ENCODE assay signal across 20 cellular contexts in genomic region chr13:112875627-112876026, GRCh38.
DNase-seq lines count a peak whose midpoint lies in the region; ATAC-seq and TF ChIP-seq lines count a peak whose summit lies in the region.
"Had no signal": no experiment of that assay in that cellular context is flagged by ENCODE, and none has a peak within 500 bp of the region (broad histone marks: within the 10 kb centered on the region; RNA-seq: fewer than 3 reads in every experiment).

No MANE protein-coding gene starts in this region.

- TF ChIP-seq CTCF in Caco-2 (IDR thresholded peaks at IDR 0.05; ENCODE audit: insufficient read depth in 1 of 2, low read depth in 1 of 2, low read length in 1 of 2, severe bottlenecking in 1 of 2, unreplicated experiment in 1 of 2): no peak
- no peak for TF ChIP-seq CTCF in endodermal cell (conservative IDR thresholded peaks at IDR 0.05)
- no peak for TF ChIP-seq CTCF in MCF 10A (IDR thresholded peaks at IDR 0.05; ENCODE audit: unreplicated experiment)

- H3K4me3 Mint-ChIP-seq in Caco-2 (ENCODE audit: unreplicated experiment): peak overlapping the region; percentile 17
- H3K4me3 Mint-ChIP-seq in endodermal cell: no peak overlapping the region
- no peak overlapping the region for H3K4me3 Mint-ChIP-seq in natural killer cell treated with Interleukin-12 subunit alpha and Interleukin-12 subunit beta and Interleukin-15 and Interleukin-18, amount 100 ng/mL, for 72 hours
- H3K4me3 Mint-ChIP-seq in MCF 10A (ENCODE audit: unreplicated experiment): no peak overlapping the region
- H3K4me3 Mint-ChIP-seq: CD4-positive, alpha-beta T cell had no signal

- no peak overlapping the region for H3K27ac ChIP-seq in endodermal cell (ENCODE audit: low read depth, low read length)
- H3K27ac ChIP-seq: GM23248, HL-60 had no signal

- POLR2A ChIA-PET in Caco-2 (lab: Charles Lee) (no interaction called here), MCF 10A (lab: Yijun Ruan, JAX) (no interaction called here)

- H3K4me1 Mint-ChIP-seq in Caco-2 (ENCODE audit: low read depth, unreplicated experiment) (peaks cover 15% of the 10 kb centered on the region), endodermal cell (no peaks in the 10 kb centered on the region), MCF 10A (ENCODE audit: insufficient read depth, unreplicated experiment) (peaks cover 10% of the 10 kb centered on the region)
- H3K4me1 Mint-ChIP-seq in natural killer cell treated with Interleukin-12 subunit alpha and Interleukin-12 subunit beta and Interleukin-15 and Interleukin-18, amount 100 ng/mL, for 72 hours (ENCODE audit: low read depth in 2 of 2): peaks cover 23 to 25% of the 10 kb centered on the region in 2 donors

- 92 to 99% methylated on average over 9 to 15 of the region's 15 CpGs for WGBS in endodermal cell (ENCODE audit: insufficient coverage in 1 of 2, insufficient read length in 1 of 2), 2 experiments

- peaks cover 70% of the 10 kb centered on the region for H3K36me3 Mint-ChIP-seq in Caco-2 (ENCODE audit: insufficient read depth, unreplicated experiment)
- H3K36me3 Mint-ChIP-seq in endodermal cell (ENCODE audit: low read depth): peaks cover 79% of the 10 kb centered on the region
- H3K36me3 Mint-ChIP-seq in natural killer cell treated with Interleukin-12 subunit alpha and Interleukin-12 subunit beta and Interleukin-15 and Interleukin-18, amount 100 ng/mL, for 72 hours: no peaks in the 10 kb centered on the region
- H3K36me3 Mint-ChIP-seq in MCF 10A (ENCODE audit: insufficient read depth, unreplicated experiment): peaks cover 5% of the 10 kb centered on the region

- peak overlapping the region; percentile 13 for H3K27ac Mint-ChIP-seq in Caco-2 (ENCODE audit: unreplicated experiment)
- H3K27ac Mint-ChIP-seq in endodermal cell: no peak overlapping the region
- H3K27ac Mint-ChIP-seq in natural killer cell treated with Interleukin-12 subunit alpha and Interleukin-12 subunit beta and Interleukin-15 and Interleukin-18, amount 100 ng/mL, for 72 hours: no peak overlapping the region
- no peak overlapping the region for H3K27ac Mint-ChIP-seq in MCF 10A (ENCODE audit: low read depth, unreplicated experiment)

- H3K4me1 ChIP-seq in Caco-2 (peaks cover 9% of the 10 kb centered on the region; the same call in 1 of the 2 replicates), endodermal cell (ENCODE audit: control insufficient read depth, insufficient read depth, low read length) (no peaks in the 10 kb centered on the region)

- no peak overlapping the region for H3K9ac ChIP-seq in endodermal cell (ENCODE audit: extremely low read depth, low read length, poor library complexity, severe bottlenecking)
- H3K9ac ChIP-seq: GM23248 had no signal

- intact Hi-C loops in Caco-2 (cut with micrococcal nuclease; ENCODE audit: unreplicated experiment): loop anchor here (10.0 kb wide), 2 partner anchors 161 to 191 kb away; no protein-coding TSS in a partner anchor
- intact Hi-C loops in MCF 10A (cut with micrococcal nuclease): loop anchor here (2.0 to 10.0 kb wide), 3 partner anchors 165 to 1401 kb away; partner anchors contain the start of gene ATP11A

- CTCF ChIA-PET in Caco-2 (lab: Charles Lee) (no interaction called here), MCF 10A (lab: Yijun Ruan, JAX) (interaction anchor here (0.7 kb wide), 2 partner anchors 11 to 87 kb away, joined by 3 read pairs; no protein-coding TSS in a partner anchor)

- peaks cover 4% of the 10 kb centered on the region for H3K36me3 ChIP-seq in Caco-2 (ENCODE audit: control insufficient read depth, insufficient read depth, low read length)
- peaks cover 82% of the 10 kb centered on the region for H3K36me3 ChIP-seq in endodermal cell (ENCODE audit: control insufficient read depth, insufficient read depth, low read length)

- H3K9me3 ChIP-seq in Caco-2: no peaks in the 10 kb centered on the region
- H3K9me3 ChIP-seq in endodermal cell (ENCODE audit: control insufficient read depth, low read length): peaks cover 33% of the 10 kb centered on the region
- H3K9me3 ChIP-seq: BE2C had no signal

- H3K4me3 ChIP-seq in Caco-2 (ENCODE audit: low read depth, low read length) (no peak overlapping the region), endodermal cell (ENCODE audit: low read length) (no peak overlapping the region)
- H3K4me3 ChIP-seq: GM23248 had no signal

- H3K27me3 ChIP-seq in Caco-2 (replicated peaks; ENCODE audit: control insufficient read depth, insufficient read depth, low read length) (no peaks in the 10 kb centered on the region), endodermal cell (ENCODE audit: control insufficient read depth, insufficient read depth, low read length, poor library complexity, severe bottlenecking) (no peaks in the 10 kb centered on the region)
- H3K27me3 ChIP-seq: BE2C had no signal

- ATAC-seq in natural killer cell treated with Interleukin-12 subunit alpha and Interleukin-12 subunit beta and Interleukin-15 and Interleukin-18, amount 100 ng/mL, for 72 hours: no peak
- ATAC-seq in GM18519 (IDR thresholded peaks at IDR 0.05; ENCODE audit: low FRiP score, unreplicated experiment) (no peak), GM21381 (IDR thresholded peaks at IDR 0.05; ENCODE audit: unreplicated experiment) (no peak)

- DNase-seq in activated CD4-positive, CD25-positive, alpha-beta regulatory T cell treated with anti-CD3 and anti-CD28 coated beads, Interleukin-2, amount 50 U/mL, for 72 hours: peak; percentile 23
- DNase-seq in activated CD4-positive, CD25-positive, alpha-beta regulatory T cell (lab: John Stamatoyannopoulos, UW): no peak
- DNase-seq in Caco-2: peak in 1 of 2 experiments; percentile 32
- DNase-seq in endodermal cell: peak; percentile 20
- peak; percentile 44 for DNase-seq in natural killer cell treated with Interleukin-12 subunit alpha and Interleukin-12 subunit beta and Interleukin-15 and Interleukin-18, amount 100 ng/mL, for 72 hours (ENCODE audit: low spot score)
- no peak for DNase-seq in MCF 10A (ENCODE audit: unreplicated experiment)
- DNase-seq: 8988T, BE2C, Calu3, DMS53, GM23248, MV-4-11, NCI-H1417 treated with DMSO at 0.1 percent for 48 hours, NCI-H2029, NCI-H748 treated with DMSO at 0.1 percent for 48 hours, OCI-M1 had no signal

- H3K27me3 Mint-ChIP-seq in Caco-2 (ENCODE audit: insufficient read depth, unreplicated experiment): no peaks in the 10 kb centered on the region
- no peaks in the 10 kb centered on the region for H3K27me3 Mint-ChIP-seq in endodermal cell (ENCODE audit: insufficient read depth)
- H3K27me3 Mint-ChIP-seq in natural killer cell treated with Interleukin-12 subunit alpha and Interleukin-12 subunit beta and Interleukin-15 and Interleukin-18, amount 100 ng/mL, for 72 hours: no peaks in the 10 kb centered on the region
- H3K27me3 Mint-ChIP-seq in MCF 10A (ENCODE audit: insufficient read depth, unreplicated experiment): no peaks in the 10 kb centered on the region
- H3K27me3 Mint-ChIP-seq: CD4-positive, alpha-beta T cell had no signal

- H3K9me3 Mint-ChIP-seq in Caco-2 (ENCODE audit: unreplicated experiment) (no peaks in the 10 kb centered on the region), endodermal cell (peaks cover 26% of the 10 kb centered on the region), MCF 10A (ENCODE audit: unreplicated experiment) (no peaks in the 10 kb centered on the region)
- no peaks in the 10 kb centered on the region for H3K9me3 Mint-ChIP-seq in natural killer cell treated with Interleukin-12 subunit alpha and Interleukin-12 subunit beta and Interleukin-15 and Interleukin-18, amount 100 ng/mL, for 72 hours

- BruUV-seq in Caco-2 (replicated peaks; lab: Mats Ljungman, UMichigan): no TSS peak
- no TSS peak for BruUV-seq in MCF 10A (replicated peaks; lab: Mats Ljungman, UMichigan)

Comparison
In these comparisons a context has a peak if more than half of its experiments do, and no peak if none do; other contexts are left out.
1. DNase-seq: peak in activated CD4-positive, CD25-positive, alpha-beta regulatory T cell treated with anti-CD3 and anti-CD28 coated beads, Interleukin-2, amount 50 U/mL, for 72 hours (single experiment), endodermal cell (single experiment) and natural killer cell treated with Interleukin-12 subunit alpha and Interleukin-12 subunit beta and Interleukin-15 and Interleukin-18, amount 100 ng/mL, for 72 hours (single experiment); none in activated CD4-positive, CD25-positive, alpha-beta regulatory T cell (0 of 4) and MCF 10A (single experiment).